In the genomic region with DNA sequence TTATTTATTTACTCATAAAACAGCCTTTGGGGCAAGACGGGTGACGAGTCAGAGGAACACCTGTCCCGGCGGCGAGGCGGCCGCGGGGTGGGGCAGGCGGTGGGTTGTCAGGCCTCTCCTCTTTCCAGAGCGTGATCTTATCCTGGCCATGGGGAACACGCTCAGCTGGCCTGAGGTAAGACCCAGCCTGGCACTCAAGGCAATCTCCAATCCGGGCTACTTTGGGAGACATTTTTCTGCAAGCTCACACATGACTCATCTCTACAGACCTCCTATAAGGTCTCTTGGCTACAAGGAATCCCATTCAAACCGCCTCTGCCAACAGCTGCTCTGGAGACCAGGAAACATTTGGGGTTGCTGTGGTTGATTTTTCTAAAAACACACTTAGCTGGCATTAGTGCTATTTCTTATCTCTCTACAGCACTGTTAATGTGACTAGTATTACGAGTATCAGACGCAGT, we compare ENCODE assay signal across 2 cellular contexts.
TF ChIP-seq lines count a peak whose summit lies in the region.

No MANE protein-coding gene starts in this region.

TF ChIP-seq in GM23338, 12 proteins besides CTCF, POLR2A, EP300 and RAD21:
- no peak for TF ChIP-seq NANOG (IDR thresholded peaks at IDR 0.05; ENCODE audit: borderline replicate concordance)
- no peak for TF ChIP-seq STAT1 (IDR thresholded peaks at IDR 0.05; ENCODE audit: unreplicated experiment)
- no peak for TF ChIP-seq EZH2phosphoT487 (IDR thresholded peaks at IDR 0.05; ENCODE audit: unreplicated experiment)
- no peak for TF ChIP-seq ZNF462 (CRISPR knock-in tag; IDR thresholded peaks at IDR 0.05)
- TF ChIP-seq JUNB (IDR thresholded peaks at IDR 0.05; ENCODE audit: unreplicated experiment) = no peak
- TF ChIP-seq POLR2AphosphoS5 (IDR thresholded peaks at IDR 0.05; ENCODE audit: low read depth) = no peak
- TF ChIP-seq CREB1 (CRISPR knock-in tag; IDR thresholded peaks at IDR 0.05; ENCODE audit: low read depth) = no peak
- TF ChIP-seq ZNF114 (CRISPR knock-in tag; IDR thresholded peaks at IDR 0.05) = no peak
TF ChIP-seq in GM23338: peak in this region for 0.

TF ChIP-seq in GM12878, 131 proteins besides CTCF, POLR2A, EP300 and RAD21 (continued from another document and continues in another):
- no peak for TF ChIP-seq ZNF384 (IDR thresholded peaks at IDR 0.05; ENCODE audit: borderline replicate concordance, low read depth, low read length)
- TF ChIP-seq SP1 (IDR thresholded peaks at IDR 0.05; ENCODE audit: low read depth, low read length) = no peak
- TF ChIP-seq MTA2 (IDR thresholded peaks at IDR 0.05; ENCODE audit: low read depth) = no peak
- TF ChIP-seq PRDM15 (CRISPR knock-in tag; IDR thresholded peaks at IDR 0.05) = no peak
- no peak for TF ChIP-seq NKRF (conservative IDR thresholded peaks at IDR 0.05)
- TF ChIP-seq TCF12 (IDR thresholded peaks at IDR 0.05; ENCODE audit: low read depth, low read length) = 0 out of 2 replicates have a peak, but pooled peaks have one; percentile 29
- TF ChIP-seq KLF5 (IDR thresholded peaks at IDR 0.05; ENCODE audit: partially characterized antibody) = no peak
- TF ChIP-seq EED (IDR thresholded peaks at IDR 0.05; ENCODE audit: low read depth) = 0 out of 2 replicates have a peak, but pooled peaks have one; percentile 2
- TF ChIP-seq NFIC (IDR thresholded peaks at IDR 0.05; ENCODE audit: low read depth, low read length) = no peak
- TF ChIP-seq BMI1 (IDR thresholded peaks at IDR 0.05; ENCODE audit: borderline replicate concordance) = no peak
- TF ChIP-seq, protein P1, sequence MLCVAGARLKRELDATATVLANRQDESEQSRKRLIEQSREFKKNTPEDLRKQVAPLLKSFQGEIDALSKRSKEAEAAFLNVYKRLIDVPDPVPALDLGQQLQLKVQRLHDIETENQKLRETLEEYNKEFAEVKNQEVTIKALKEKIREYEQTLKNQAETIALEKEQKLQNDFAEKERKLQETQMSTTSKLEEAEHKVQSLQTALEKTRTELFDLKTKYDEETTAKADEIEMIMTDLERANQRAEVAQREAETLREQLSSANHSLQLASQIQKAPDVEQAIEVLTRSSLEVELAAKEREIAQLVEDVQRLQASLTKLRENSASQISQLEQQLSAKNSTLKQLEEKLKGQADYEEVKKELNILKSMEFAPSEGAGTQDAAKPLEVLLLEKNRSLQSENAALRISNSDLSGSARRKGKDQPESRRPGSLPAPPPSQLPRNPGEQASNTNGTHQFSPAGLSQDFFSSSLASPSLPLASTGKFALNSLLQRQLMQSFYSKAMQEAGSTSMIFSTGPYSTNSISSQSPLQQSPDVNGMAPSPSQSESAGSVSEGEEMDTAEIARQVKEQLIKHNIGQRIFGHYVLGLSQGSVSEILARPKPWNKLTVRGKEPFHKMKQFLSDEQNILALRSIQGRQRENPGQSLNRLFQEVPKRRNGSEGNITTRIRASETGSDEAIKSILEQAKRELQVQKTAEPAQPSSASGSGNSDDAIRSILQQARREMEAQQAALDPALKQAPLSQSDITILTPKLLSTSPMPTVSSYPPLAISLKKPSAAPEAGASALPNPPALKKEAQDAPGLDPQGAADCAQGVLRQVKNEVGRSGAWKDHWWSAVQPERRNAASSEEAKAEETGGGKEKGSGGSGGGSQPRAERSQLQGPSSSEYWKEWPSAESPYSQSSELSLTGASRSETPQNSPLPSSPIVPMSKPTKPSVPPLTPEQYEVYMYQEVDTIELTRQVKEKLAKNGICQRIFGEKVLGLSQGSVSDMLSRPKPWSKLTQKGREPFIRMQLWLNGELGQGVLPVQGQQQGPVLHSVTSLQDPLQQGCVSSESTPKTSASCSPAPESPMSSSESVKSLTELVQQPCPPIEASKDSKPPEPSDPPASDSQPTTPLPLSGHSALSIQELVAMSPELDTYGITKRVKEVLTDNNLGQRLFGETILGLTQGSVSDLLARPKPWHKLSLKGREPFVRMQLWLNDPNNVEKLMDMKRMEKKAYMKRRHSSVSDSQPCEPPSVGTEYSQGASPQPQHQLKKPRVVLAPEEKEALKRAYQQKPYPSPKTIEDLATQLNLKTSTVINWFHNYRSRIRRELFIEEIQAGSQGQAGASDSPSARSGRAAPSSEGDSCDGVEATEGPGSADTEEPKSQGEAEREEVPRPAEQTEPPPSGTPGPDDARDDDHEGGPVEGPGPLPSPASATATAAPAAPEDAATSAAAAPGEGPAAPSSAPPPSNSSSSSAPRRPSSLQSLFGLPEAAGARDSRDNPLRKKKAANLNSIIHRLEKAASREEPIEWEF (IDR thresholded peaks at IDR 0.05; ENCODE audit: insufficient replicate concordance, low read depth, low read length) = no peak
- TF ChIP-seq, protein P2, sequence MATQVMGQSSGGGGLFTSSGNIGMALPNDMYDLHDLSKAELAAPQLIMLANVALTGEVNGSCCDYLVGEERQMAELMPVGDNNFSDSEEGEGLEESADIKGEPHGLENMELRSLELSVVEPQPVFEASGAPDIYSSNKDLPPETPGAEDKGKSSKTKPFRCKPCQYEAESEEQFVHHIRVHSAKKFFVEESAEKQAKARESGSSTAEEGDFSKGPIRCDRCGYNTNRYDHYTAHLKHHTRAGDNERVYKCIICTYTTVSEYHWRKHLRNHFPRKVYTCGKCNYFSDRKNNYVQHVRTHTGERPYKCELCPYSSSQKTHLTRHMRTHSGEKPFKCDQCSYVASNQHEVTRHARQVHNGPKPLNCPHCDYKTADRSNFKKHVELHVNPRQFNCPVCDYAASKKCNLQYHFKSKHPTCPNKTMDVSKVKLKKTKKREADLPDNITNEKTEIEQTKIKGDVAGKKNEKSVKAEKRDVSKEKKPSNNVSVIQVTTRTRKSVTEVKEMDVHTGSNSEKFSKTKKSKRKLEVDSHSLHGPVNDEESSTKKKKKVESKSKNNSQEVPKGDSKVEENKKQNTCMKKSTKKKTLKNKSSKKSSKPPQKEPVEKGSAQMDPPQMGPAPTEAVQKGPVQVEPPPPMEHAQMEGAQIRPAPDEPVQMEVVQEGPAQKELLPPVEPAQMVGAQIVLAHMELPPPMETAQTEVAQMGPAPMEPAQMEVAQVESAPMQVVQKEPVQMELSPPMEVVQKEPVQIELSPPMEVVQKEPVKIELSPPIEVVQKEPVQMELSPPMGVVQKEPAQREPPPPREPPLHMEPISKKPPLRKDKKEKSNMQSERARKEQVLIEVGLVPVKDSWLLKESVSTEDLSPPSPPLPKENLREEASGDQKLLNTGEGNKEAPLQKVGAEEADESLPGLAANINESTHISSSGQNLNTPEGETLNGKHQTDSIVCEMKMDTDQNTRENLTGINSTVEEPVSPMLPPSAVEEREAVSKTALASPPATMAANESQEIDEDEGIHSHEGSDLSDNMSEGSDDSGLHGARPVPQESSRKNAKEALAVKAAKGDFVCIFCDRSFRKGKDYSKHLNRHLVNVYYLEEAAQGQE (IDR thresholded peaks at IDR 0.05; ENCODE audit: low read depth, low read length) = no peak
- no peak for TF ChIP-seq ZBED1 (IDR thresholded peaks at IDR 0.05; ENCODE audit: borderline replicate concordance)
- TF ChIP-seq SMAD5 (IDR thresholded peaks at IDR 0.05; ENCODE audit: low read depth) = no peak
- TF ChIP-seq POLR2AphosphoS5 (IDR thresholded peaks at IDR 0.05; ENCODE audit: low read length) = peak; percentile 43; the same call in 1 of the 2 replicates
- peak; percentile 34; the same call in 1 of the 2 replicates for TF ChIP-seq BACH1 (IDR thresholded peaks at IDR 0.05; ENCODE audit: borderline replicate concordance)
- TF ChIP-seq, protein P3, sequence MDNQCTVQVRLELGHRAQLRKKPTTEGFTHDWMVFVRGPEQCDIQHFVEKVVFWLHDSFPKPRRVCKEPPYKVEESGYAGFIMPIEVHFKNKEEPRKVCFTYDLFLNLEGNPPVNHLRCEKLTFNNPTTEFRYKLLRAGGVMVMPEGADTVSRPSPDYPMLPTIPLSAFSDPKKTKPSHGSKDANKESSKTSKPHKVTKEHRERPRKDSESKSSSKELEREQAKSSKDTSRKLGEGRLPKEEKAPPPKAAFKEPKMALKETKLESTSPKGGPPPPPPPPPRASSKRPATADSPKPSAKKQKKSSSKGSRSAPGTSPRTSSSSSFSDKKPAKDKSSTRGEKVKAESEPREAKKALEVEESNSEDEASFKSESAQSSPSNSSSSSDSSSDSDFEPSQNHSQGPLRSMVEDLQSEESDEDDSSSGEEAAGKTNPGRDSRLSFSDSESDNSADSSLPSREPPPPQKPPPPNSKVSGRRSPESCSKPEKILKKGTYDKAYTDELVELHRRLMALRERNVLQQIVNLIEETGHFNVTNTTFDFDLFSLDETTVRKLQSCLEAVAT (IDR thresholded peaks at IDR 0.05) = no peak
- TF ChIP-seq ZSCAN29 (IDR thresholded peaks at IDR 0.05) = no peak
- TF ChIP-seq JUNB (IDR thresholded peaks at IDR 0.05) = no peak
- no peak for TF ChIP-seq NBN (IDR thresholded peaks at IDR 0.05)
- no peak for TF ChIP-seq RUNX3 (IDR thresholded peaks at IDR 0.05; ENCODE audit: low read length)
- no peak for TF ChIP-seq RB1 (IDR thresholded peaks at IDR 0.05; ENCODE audit: borderline replicate concordance)
- no peak for TF ChIP-seq IRF5 (IDR thresholded peaks at IDR 0.05; ENCODE audit: borderline replicate concordance)
- TF ChIP-seq MYC (IDR thresholded peaks at IDR 0.05; ENCODE audit: insufficient read depth, insufficient read length, insufficient replicate concordance, low read length, severe bottlenecking) = no peak
- TF ChIP-seq GATAD2B (conservative IDR thresholded peaks at IDR 0.05; ENCODE audit: low read depth) = no peak
- no peak for TF ChIP-seq POU2F2 (IDR thresholded peaks at IDR 0.05; ENCODE audit: borderline replicate concordance, low read depth, low read length)
- TF ChIP-seq, protein P4, sequence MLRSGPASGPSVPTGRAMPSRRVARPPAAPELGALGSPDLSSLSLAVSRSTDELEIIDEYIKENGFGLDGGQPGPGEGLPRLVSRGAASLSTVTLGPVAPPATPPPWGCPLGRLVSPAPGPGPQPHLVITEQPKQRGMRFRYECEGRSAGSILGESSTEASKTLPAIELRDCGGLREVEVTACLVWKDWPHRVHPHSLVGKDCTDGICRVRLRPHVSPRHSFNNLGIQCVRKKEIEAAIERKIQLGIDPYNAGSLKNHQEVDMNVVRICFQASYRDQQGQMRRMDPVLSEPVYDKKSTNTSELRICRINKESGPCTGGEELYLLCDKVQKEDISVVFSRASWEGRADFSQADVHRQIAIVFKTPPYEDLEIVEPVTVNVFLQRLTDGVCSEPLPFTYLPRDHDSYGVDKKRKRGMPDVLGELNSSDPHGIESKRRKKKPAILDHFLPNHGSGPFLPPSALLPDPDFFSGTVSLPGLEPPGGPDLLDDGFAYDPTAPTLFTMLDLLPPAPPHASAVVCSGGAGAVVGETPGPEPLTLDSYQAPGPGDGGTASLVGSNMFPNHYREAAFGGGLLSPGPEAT (IDR thresholded peaks at IDR 0.05; ENCODE audit: low read depth) = peak; percentile 6; the same call in 1 of the 2 replicates
- no peak for TF ChIP-seq SPI1 (IDR thresholded peaks at IDR 0.05; ENCODE audit: borderline replicate concordance, insufficient read depth, low read depth, low read length)
- TF ChIP-seq, protein P5, sequence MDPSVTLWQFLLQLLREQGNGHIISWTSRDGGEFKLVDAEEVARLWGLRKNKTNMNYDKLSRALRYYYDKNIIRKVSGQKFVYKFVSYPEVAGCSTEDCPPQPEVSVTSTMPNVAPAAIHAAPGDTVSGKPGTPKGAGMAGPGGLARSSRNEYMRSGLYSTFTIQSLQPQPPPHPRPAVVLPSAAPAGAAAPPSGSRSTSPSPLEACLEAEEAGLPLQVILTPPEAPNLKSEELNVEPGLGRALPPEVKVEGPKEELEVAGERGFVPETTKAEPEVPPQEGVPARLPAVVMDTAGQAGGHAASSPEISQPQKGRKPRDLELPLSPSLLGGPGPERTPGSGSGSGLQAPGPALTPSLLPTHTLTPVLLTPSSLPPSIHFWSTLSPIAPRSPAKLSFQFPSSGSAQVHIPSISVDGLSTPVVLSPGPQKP (IDR thresholded peaks at IDR 0.05; ENCODE audit: low read depth, low read length) = no peak
- no peak for TF ChIP-seq DPF2 (IDR thresholded peaks at IDR 0.05)
